In genomic region chr12:53984901-53985357, GRCh38 we compare ENCODE assay signal across 8 cellular contexts. TPM values are rescaled to one million over a fixed set of nuclear protein-coding genes. Genes with fewer than 3 reads are reported as not detected.
DNase-seq lines count a peak whose midpoint lies in the region; ATAC-seq and TF ChIP-seq lines count a peak whose summit lies in the region.

HOXC10 (plus strand) TSS chr12:53985146; CDS start chr12:53985260, 114 bp downstream.

- H3K27ac ChIP-seq in body of pancreas: no peak within 1 kb of the TSS

- intact Hi-C loops in Right ventricle myocardium inferior (cut with DNase I): no loop called here
- intact Hi-C loops in cardiac septum (cut with DNase I): no loop called here
- intact Hi-C loops in body of pancreas (cut with DNase I): no loop called here

- TF ChIP-seq CTCF in body of pancreas (IDR thresholded peaks at IDR 0.05): peak; percentile 41 to 73 (median 58)

- H3K4me3 ChIP-seq in body of pancreas: no peak within 1 kb of the TSS

- no peaks in the 10 kb centered on the region for H3K9me3 ChIP-seq in body of pancreas

- WGBS in body of pancreas, 2 donors: 4 to 11% methylated on average over 20 to 34 of the region's 36 CpGs

- peaks cover 27% of the 10 kb centered on the region for H3K4me1 ChIP-seq in body of pancreas

- DNase-seq in Right ventricle myocardium inferior (ENCODE audit: missing footprints): peak; percentile 88
- no peak for DNase-seq in cardiac septum (ENCODE audit: low spot score)
- DNase-seq in NCI-H1092 treated with DMSO at 0.1 percent for 48 hours (lab: John Stamatoyannopoulos, UW): peak; percentile 95
- DNase-seq in T1000 (lab: John Stamatoyannopoulos, UW): peak; percentile 94
- peak; percentile 86 to 91 (median 88) for DNase-seq in body of pancreas
- peak; percentile 48 for DNase-seq in inferior parietal cortex (ENCODE audit: extremely low spot score)
- peak; percentile 54 to 78 for DNase-seq in stimulated activated CD4-positive, alpha-beta T cell treated with anti-CD3 and anti-CD28 coated beads, Interleukin-1b, Interleukin-23, amount 100 ng/mL, for 4 hours (ENCODE audit: low read depth in 2 of 2)

- TF ChIP-seq POLR2A in body of pancreas (IDR thresholded peaks at IDR 0.05): no peak

- ATAC-seq in Right ventricle myocardium inferior (no peak), body of pancreas (peak; percentile 80), HG03025 (IDR thresholded peaks at IDR 0.05; ENCODE audit: low FRiP score, unreplicated experiment) (no peak)

- peaks cover 0 to 80% of the 10 kb centered on the region in 2 donors for H3K27me3 ChIP-seq in body of pancreas

- H3K36me3 ChIP-seq in body of pancreas (replicated peaks in 1 of 2; ENCODE audit: insufficient read depth in 1 of 2, low read depth in 2 of 2): no peaks in the 10 kb centered on the region

RNA-seq across cellular contexts. Expression of gene HOXC10, which starts in this region (rescaled TPM):
- total RNA-seq in Right ventricle myocardium inferior: not detected
- not detected for total RNA-seq in cardiac septum
- total RNA-seq in body of pancreas: not detected

Comparison
In these comparisons a context has a peak if more than half of its experiments do, and no peak if none do; other contexts are left out.
1. Peak in DNase-seq in Right ventricle myocardium inferior; RNA of the gene not detected or under 1 TPM.
2. Peak in DNase-seq and ATAC-seq in body of pancreas; RNA of the gene not detected or under 1 TPM.